In genomic region chr5:98721231-98721928, GRCh38 we compare ENCODE assay signal across 16 cellular contexts. TPM values are rescaled to one million over a fixed set of nuclear protein-coding genes. Genes with fewer than 3 reads are reported as not detected.
DNase-seq lines count a peak whose midpoint lies in the region; ATAC-seq and TF ChIP-seq lines count a peak whose summit lies in the region.
"Had no signal": no experiment of that assay in that cellular context is flagged by ENCODE, and none has a peak within 500 bp of the region (broad histone marks: within the 10 kb centered on the region; RNA-seq: fewer than 3 reads in every experiment).

No MANE protein-coding gene starts in this region.

- DNase-seq in HFFc6 = no peak
- DNase-seq in brain microvascular endothelial cell = peak; percentile 47
- peak; percentile 62 for DNase-seq in iris pigment epithelial cell (ENCODE audit: low read depth)
- DNase-seq in NCI-H2171 treated with DMSO at 0.1 percent for 48 hours (lab: John Stamatoyannopoulos, UW) = no peak
- no peak for DNase-seq in RPMI8226
- DNase-seq in activated naive CD4-positive, alpha-beta T cell treated with anti-CD3 and anti-CD28 coated beads, Interleukin-2, amount 10 ng/mL, durations not matched to agents 7 days and 5 days = no peak
- DNase-seq: Caco-2, DMS53, NCI-H1092, NCI-H187 treated with DMSO at 0.1 percent for 48 hours, NCI-H510A treated with DMSO at 0.1 percent for 48 hours, SHP77 treated with DMSO at 0.1 percent for 48 hours had no signal

- peaks cover 13% of the 10 kb centered on the region for H3K4me1 ChIP-seq in ACC112 (ENCODE audit: control insufficient read depth, insufficient read depth, low read length, unreplicated experiment)
- H3K4me1 ChIP-seq: Caco-2, HAP-1 had no signal

- TF ChIP-seq CTCF in HFFc6 (IDR thresholded peaks at IDR 0.05) (no peak), brain microvascular endothelial cell (IDR thresholded peaks at IDR 0.05; ENCODE audit: low read depth, low read length, missing control alignments) (no peak)

- H3K4me3 Mint-ChIP-seq in HFFc6 = no peak overlapping the region
- no peak overlapping the region for H3K4me3 Mint-ChIP-seq in activated naive CD4-positive, alpha-beta T cell treated with anti-CD3 and anti-CD28 coated beads, Interleukin-2, amount 10 ng/mL, durations not matched to agents 7 days and 5 days

- H2AFZ ChIP-seq in ACC112 (ENCODE audit: low read length, unreplicated experiment) = peak overlapping the region; percentile 61

- no peak for ATAC-seq in GM19397 (IDR thresholded peaks at IDR 0.05; ENCODE audit: unreplicated experiment)

- in situ Hi-C loops in brain microvascular endothelial cell (cut with HindIII; ENCODE audit: low pct_ligation_motif_present, low sequenced_read_pairs) = no loop called here

- H3K9me3 Mint-ChIP-seq in HFFc6 = peaks cover 13% of the 10 kb centered on the region
- no peaks in the 10 kb centered on the region for H3K9me3 Mint-ChIP-seq in activated naive CD4-positive, alpha-beta T cell treated with anti-CD3 and anti-CD28 coated beads, Interleukin-2, amount 10 ng/mL, durations not matched to agents 7 days and 5 days

- peak overlapping the region; percentile 46 for H3K27ac Mint-ChIP-seq in HFFc6
- no peak overlapping the region for H3K27ac Mint-ChIP-seq in activated naive CD4-positive, alpha-beta T cell treated with anti-CD3 and anti-CD28 coated beads, Interleukin-2, amount 10 ng/mL, durations not matched to agents 7 days and 5 days

- CTCF ChIA-PET in activated naive CD4-positive, alpha-beta T cell treated with anti-CD3 and anti-CD28 coated beads, Interleukin-2, amount 10 ng/mL, durations not matched to agents 7 days and 5 days (lab: Charles Lee) = no interaction called here

- H3K79me2 ChIP-seq in ACC112 (ENCODE audit: control insufficient read depth, insufficient read depth, low read length, unreplicated experiment) = no peaks in the 10 kb centered on the region

- H3K4me3 ChIP-seq in ACC112 (ENCODE audit: low read depth, low read length) (no peak overlapping the region), brain microvascular endothelial cell (ENCODE audit: low read depth, low read length) (no peak overlapping the region)
- H3K4me3 ChIP-seq: HAP-1 had no signal

- H3K27me3 ChIP-seq in ACC112 (ENCODE audit: insufficient read depth, low read length) (no peaks in the 10 kb centered on the region), brain microvascular endothelial cell (replicated peaks) (no peaks in the 10 kb centered on the region)

- peaks cover 8% of the 10 kb centered on the region for H3K36me3 Mint-ChIP-seq in HFFc6 (ENCODE audit: low read depth)
- H3K36me3 Mint-ChIP-seq in activated naive CD4-positive, alpha-beta T cell treated with anti-CD3 and anti-CD28 coated beads, Interleukin-2, amount 10 ng/mL, durations not matched to agents 7 days and 5 days = no peaks in the 10 kb centered on the region

- H3K4me1 Mint-ChIP-seq in HFFc6 (ENCODE audit: low read depth) = peaks cover 20% of the 10 kb centered on the region
- H3K4me1 Mint-ChIP-seq in activated naive CD4-positive, alpha-beta T cell treated with anti-CD3 and anti-CD28 coated beads, Interleukin-2, amount 10 ng/mL, durations not matched to agents 7 days and 5 days = no peaks in the 10 kb centered on the region

- no peaks in the 10 kb centered on the region; the same call in 1 of the 2 replicates for H3K27me3 Mint-ChIP-seq in HFFc6 (ENCODE audit: insufficient read depth)
- H3K27me3 Mint-ChIP-seq in activated naive CD4-positive, alpha-beta T cell treated with anti-CD3 and anti-CD28 coated beads, Interleukin-2, amount 10 ng/mL, durations not matched to agents 7 days and 5 days = no peaks in the 10 kb centered on the region

- no peak overlapping the region for H3K27ac ChIP-seq in ACC112 (ENCODE audit: low read depth, low read length)
- H3K27ac ChIP-seq in brain microvascular endothelial cell = no peak overlapping the region
- H3K27ac ChIP-seq: 22Rv1 had no signal

- H3K36me3 ChIP-seq in ACC112 (ENCODE audit: insufficient read depth, low read length) (no peaks in the 10 kb centered on the region), brain microvascular endothelial cell (replicated peaks) (no peaks in the 10 kb centered on the region)
- H3K36me3 ChIP-seq: HAP-1 had no signal

RNA-seq across cellular contexts. Expression of gene RGMB, which starts 52.1 kb away (rescaled TPM):
- total RNA-seq in HFFc6 (2021; fragmentation: NEBNext Ultra II Directional; extraction: Animal tissue kit (Norgen Biotek cat#: 25700)) = 100 to 1,000 TPM; 219 to 288 (median 235) TPM

Comparison
In these comparisons a context has a peak if more than half of its experiments do, and no peak if none do; other contexts are left out.
1. DNase-seq: peak in brain microvascular endothelial cell (single experiment) and iris pigment epithelial cell (single experiment); none in HFFc6 (single experiment), NCI-H2171 treated with DMSO at 0.1 percent for 48 hours (single experiment), RPMI8226 (single experiment) and activated naive CD4-positive, alpha-beta T cell treated with anti-CD3 and anti-CD28 coated beads, Interleukin-2, amount 10 ng/mL, durations not matched to agents 7 days and 5 days (single experiment).